ENCODE assay signal across 22 cellular contexts in genomic region chr16:88435437-88436355, GRCh38.
"Had no signal": no experiment of that assay in that cellular context is flagged by ENCODE, and none has a peak within 500 bp of the region (broad histone marks: within the 10 kb centered on the region; RNA-seq: fewer than 3 reads in every experiment).

No MANE protein-coding gene starts in this region.

- FAIRE-seq: astrocyte, colon, endothelial cell of umbilical vein, frontal cortex, pancreas, small intestine had no signal

- ATAC-seq: esophagus mucosa; pancreas; psoas muscle; right cardiac atrium; stimulated activated memory B cell treated with anti-CD40 and anti-IgM and Interleukin-4, amounts not matched to agents 10 μg/mL and 1 μg/mL and 100 μg/mL, for 72 hours; WTC11 had no signal

- H2AFZ ChIP-seq: hepatocyte had no signal

- H3K9me3 ChIP-seq: adrenal gland, pancreas, psoas muscle, uterus had no signal

- H3K27me3 ChIP-seq: hepatocyte, pancreas, uterus had no signal

- H3K36me3 ChIP-seq: adrenal gland, pancreas, uterus had no signal

- H3K4me1 ChIP-seq: adrenal gland, pancreas had no signal

- H3K79me2 ChIP-seq: hepatocyte had no signal

- H3K27ac ChIP-seq: adrenal gland, hepatocyte, pancreas, psoas muscle, uterus had no signal

- DNase-seq: activated gamma-delta T cell treated with Interleukin-2 at 50 U/mL for 16 hours; activated T-cell treated with anti-CD3 and anti-CD28 coated beads, Interleukin-2, amount 50 U/mL, for 1 hour; adrenal gland; central memory CD4-positive, alpha-beta T cell; effector memory CD4-positive, alpha-beta T cell; glutamatergic neuron; pancreas; psoas muscle; right cardiac atrium; small intestine; stimulated activated CD4-positive, alpha-beta T cell treated with anti-CD3 and anti-CD28 coated beads, Interleukin-2, amount 100 ng/mL, for 24 hours; T1000; trophoblast cell; uterus had no signal

- H3K4me3 ChIP-seq: adrenal gland, hepatocyte, pancreas, psoas muscle, uterus had no signal

- H3K4me2 ChIP-seq: hepatocyte had no signal
